9 cellular contexts compared by ENCODE assay signal in the genomic region with DNA sequence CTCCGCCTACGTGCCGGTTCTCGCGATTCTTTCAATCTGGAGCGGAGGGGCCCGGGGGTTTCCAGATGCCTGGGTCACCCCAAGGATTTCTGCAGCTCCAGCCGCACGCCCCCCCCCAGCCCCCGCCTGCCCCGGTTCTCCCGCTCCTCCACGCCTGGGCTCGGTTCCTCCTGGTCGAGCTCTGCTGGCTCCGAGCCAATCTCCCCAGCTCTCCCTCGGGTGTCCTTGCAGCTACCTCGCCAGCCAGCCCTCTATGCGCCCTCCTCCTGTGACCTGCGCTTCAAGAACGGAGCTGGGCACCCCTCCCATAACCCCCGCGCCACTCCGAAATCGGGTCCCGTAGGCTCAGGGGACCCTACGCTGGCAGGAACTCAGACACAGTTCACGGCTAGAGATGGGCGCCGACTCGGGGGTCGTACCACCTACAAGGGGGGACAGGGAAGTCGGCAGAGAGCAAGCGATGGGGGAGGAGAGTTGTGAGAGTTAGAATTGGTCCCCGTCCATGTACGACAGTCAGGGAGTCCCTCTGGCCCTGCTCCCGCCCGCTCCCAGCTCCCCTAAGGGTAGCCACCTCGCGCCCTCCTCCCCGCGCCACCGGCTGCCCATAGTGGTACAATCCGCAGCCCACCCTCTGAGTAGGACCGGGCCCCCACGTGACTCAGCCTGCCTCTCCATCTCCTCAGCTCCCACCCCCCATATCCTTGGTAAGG. TPM values are rescaled to one million over a fixed set of nuclear protein-coding genes. Genes with fewer than 3 reads are reported as not detected.
DNase-seq lines count a peak whose midpoint lies in the region; ATAC-seq, FAIRE-seq and TF ChIP-seq lines count a peak whose summit lies in the region.
"Had no signal": no experiment of that assay in that cellular context is flagged by ENCODE, and none has a peak within 500 bp of the region (broad histone marks: within the 10 kb centered on the region; RNA-seq: fewer than 3 reads in every experiment).

No MANE protein-coding gene starts in this region.

- no peaks in the 10 kb centered on the region for H3K36me3 ChIP-seq in HUES6 (ENCODE audit: control insufficient read depth, insufficient read depth, low read length)
- no peaks in the 10 kb centered on the region for H3K36me3 ChIP-seq in endothelial cell of umbilical vein (ENCODE audit: control insufficient read depth in 2 of 2, extremely low read depth in 1 of 2, insufficient read depth in 2 of 2, low read length in 2 of 2)
- no peaks in the 10 kb centered on the region for H3K36me3 ChIP-seq in aorta (ENCODE audit: control insufficient read depth in 1 of 2, insufficient read depth in 2 of 2, low read length in 1 of 2)

- peak overlapping the region in 1 of 2 donors; percentile 48 for H3K27ac Mint-ChIP-seq in natural killer cell

- H3K27me3 Mint-ChIP-seq in natural killer cell (ENCODE audit: low read depth in 2 of 2), result peaks cover 40 to 48% of the 10 kb centered on the region in 2 donors

- H3K4me3 Mint-ChIP-seq in natural killer cell, result peak overlapping the region; percentile 69

- dilution Hi-C loops in endothelial cell of umbilical vein (cut with MboI; ENCODE audit: extremely low pct_ligation_motif_present, low sequenced_read_pairs), result no loop called here

- H3K79me2 ChIP-seq in endothelial cell of umbilical vein (ENCODE audit: control insufficient read depth, insufficient read depth, low read length), result no peaks in the 10 kb centered on the region

- POLR2A ChIA-PET in endothelial cell of umbilical vein (lab: Charles Lee), result interaction anchor here (1.1 to 1.6 kb wide), 3 partner anchors 39 to 134 kb away, joined by 3 to 6 read pairs (median 5); a partner anchor contains a TSS

- H3K9ac ChIP-seq in HUES6 (ENCODE audit: low read length) (peak overlapping the region; percentile 93), endothelial cell of umbilical vein (replicated peaks; ENCODE audit: extremely low read depth, insufficient read depth, low read length) (no peak overlapping the region)

- H3K9me3 ChIP-seq in HUES6 (ENCODE audit: control insufficient read depth, insufficient read depth, low read depth, low read length) (no peaks in the 10 kb centered on the region), endothelial cell of umbilical vein (replicated peaks; ENCODE audit: control insufficient read depth, insufficient read depth, low read length) (no peaks in the 10 kb centered on the region), aorta (ENCODE audit: control insufficient read depth, low read length) (no peaks in the 10 kb centered on the region)

- ATAC-seq in natural killer cell (no peak), aorta (ENCODE audit: low FRiP score) (no peak), HG03135 (IDR thresholded peaks at IDR 0.05; ENCODE audit: unreplicated experiment) (no peak)

- H4K20me1 ChIP-seq in endothelial cell of umbilical vein (replicated peaks; ENCODE audit: control insufficient read depth, extremely low read depth, insufficient read depth, low read length), result no peaks in the 10 kb centered on the region

- WGBS in aorta, 2 donors, result 2 to 3% methylated on average over 40 to 46 of the region's 46 CpGs

- H3K4me3 ChIP-seq in HUES6 (ENCODE audit: low read depth, low read length) (peak overlapping the region; percentile 95), WI38 (ENCODE audit: low read depth, low read length) (peak overlapping the region; percentile 46), endothelial cell of umbilical vein (replicated peaks in 1 of 3; ENCODE audit: insufficient read depth in 1 of 3, low read depth in 1 of 3, low read length in 3 of 3) (peak overlapping the region; percentile 27 to 30 (median 29)), aorta (ENCODE audit: low read length in 2 of 2) (no peak overlapping the region)

- peaks cover 31% of the 10 kb centered on the region for H3K4me1 ChIP-seq in HUES6 (ENCODE audit: control insufficient read depth, insufficient read depth, low read length)
- peaks cover 33% of the 10 kb centered on the region for H3K4me1 ChIP-seq in endothelial cell of umbilical vein (ENCODE audit: control insufficient read depth, extremely low read depth, insufficient read depth, low read length)
- H3K4me1 ChIP-seq in aorta (ENCODE audit: control insufficient read depth in 1 of 2, insufficient read depth in 2 of 2, low read length in 2 of 2), result no peaks in the 10 kb centered on the region

- H3K4me1 Mint-ChIP-seq in natural killer cell, result peaks cover 29 to 48% of the 10 kb centered on the region in 2 donors

- peak; percentile 24 for FAIRE-seq in endothelial cell of umbilical vein (lab: Jason Lieb, UNC)
- FAIRE-seq: islet of Langerhans had no signal

- H3K27me3 ChIP-seq in HUES6 (ENCODE audit: control insufficient read depth, insufficient read depth, low read length), result peaks cover 47% of the 10 kb centered on the region
- peaks cover 20 to 28% of the 10 kb centered on the region in 2 experiments for H3K27me3 ChIP-seq in endothelial cell of umbilical vein (ENCODE audit: control insufficient read depth in 2 of 2, insufficient read depth in 2 of 2, low read length in 2 of 2)
- H3K27me3 ChIP-seq in aorta (ENCODE audit: control insufficient read depth in 1 of 2, insufficient read depth in 2 of 2, low read length in 1 of 2), result no peaks in the 10 kb centered on the region

- H2AFZ ChIP-seq in endothelial cell of umbilical vein (ENCODE audit: low read depth, low read length), result peak overlapping the region; percentile 65

- TF ChIP-seq POLR2A in endothelial cell of umbilical vein (IDR thresholded peaks at IDR 0.05; ENCODE audit: low read depth, low read length), result no peak

- H3K9me3 Mint-ChIP-seq in natural killer cell, result no peaks in the 10 kb centered on the region

- no peaks in the 10 kb centered on the region for H3K9me1 ChIP-seq in endothelial cell of umbilical vein (replicated peaks; ENCODE audit: control insufficient read depth, extremely low read depth, insufficient read depth, low read length)

- DNase-seq in CD1c-positive myeloid dendritic cell (ENCODE audit: extremely low spot score) (peak; percentile 65), endothelial cell of umbilical vein (ENCODE audit: low read depth, low spot score) (peak; percentile 26), natural killer cell (no peak), aorta (peak; percentile 77 to 87), AML-193 (lab: John Stamatoyannopoulos, UW) (no peak)

- CTCF ChIA-PET in endothelial cell of umbilical vein (lab: Charles Lee), result interaction anchor here (0.8 to 3.0 kb wide), 6 partner anchors 8 to 120 kb away, joined by 3 to 17 read pairs (median 3); a partner anchor contains a TSS

- peak overlapping the region; percentile 63 for H3K4me2 ChIP-seq in endothelial cell of umbilical vein (ENCODE audit: insufficient read depth, low read length)

- BruUV-seq in endothelial cell of umbilical vein (replicated peaks; lab: Mats Ljungman, UMichigan), result no TSS peak

- no peaks in the 10 kb centered on the region for H3K36me3 Mint-ChIP-seq in natural killer cell

- TF ChIP-seq CTCF in WI38 (IDR thresholded peaks at IDR 0.05; ENCODE audit: low read depth, low read length) (no peak), endothelial cell of umbilical vein (IDR thresholded peaks at IDR 0.05; ENCODE audit: extremely low read depth in 1 of 2, insufficient read depth in 1 of 2, low read depth in 1 of 2, low read length in 2 of 2) (no peak), natural killer cell (IDR thresholded peaks at IDR 0.05) (no peak)

- intact Hi-C loops in endothelial cell of umbilical vein (cut with micrococcal nuclease) (no loop called here), natural killer cell (cut with micrococcal nuclease) (no loop called here), aorta (cut with DNase I) (no loop called here)

- H3K27ac ChIP-seq in HUES6 (ENCODE audit: low read depth, low read length) (peak overlapping the region; percentile 90), endothelial cell of umbilical vein (ENCODE audit: insufficient read depth, low read depth, low read length) (no peak overlapping the region), aorta (ENCODE audit: low read depth in 1 of 2, low read length in 2 of 2) (no peak overlapping the region)

RNA-seq across cellular contexts. Expression of a gene that starts 1.0 kb away (rescaled TPM):
- total RNA-seq in endothelial cell of umbilical vein (1.8 TPM in 1 of 2 replicates, not detected in the other), natural killer cell (1 to 10 TPM; 1.2 to 4.2 (median 1.9) TPM), aorta (1 to 10 TPM; 1.2 to 8.0 TPM)
- polyA plus RNA-seq in endothelial cell of umbilical vein (0.70 and 0.92 TPM in 2 replicates), aorta (under 1 TPM in 1 of 2 donors, not detected in 1; 0.54 TPM)
- 0.34 and 0.52 TPM in 2 replicates for polyA plus RNA-seq in endothelial cell of umbilical vein (2011; cell fraction: cytosol; rRNA removed)
- polyA plus RNA-seq in endothelial cell of umbilical vein (2011; cell fraction: nucleus; rRNA removed), result 2.6 and 4.2 TPM in 2 replicates
- 0.63 and 1.2 TPM in 2 replicates for polyA plus RNA-seq in endothelial cell of umbilical vein (2012)
- polyA minus RNA-seq in endothelial cell of umbilical vein, result 0.81 and 1.6 TPM in 2 replicates
- 0.92 TPM for polyA minus RNA-seq in endothelial cell of umbilical vein (2011; cell fraction: cytosol; rRNA and poly(A)+ RNA removed)
- polyA minus RNA-seq in endothelial cell of umbilical vein (2011; cell fraction: nucleus; rRNA and poly(A)+ RNA removed), result 0.87 TPM in 1 of 2 replicates, not detected in the other

RNA-seq across cellular contexts. Expression of a gene that starts 4.6 kb away (rescaled TPM):
- 5.4 and 5.6 TPM in 2 replicates for total RNA-seq in endothelial cell of umbilical vein
- 9.3 and 9.6 TPM in 2 replicates for polyA plus RNA-seq in endothelial cell of umbilical vein
- 9.6 and 9.9 TPM in 2 replicates for polyA plus RNA-seq in endothelial cell of umbilical vein (2011; cell fraction: cytosol; rRNA removed)
- 2.8 and 3.2 TPM in 2 replicates for polyA plus RNA-seq in endothelial cell of umbilical vein (2011; cell fraction: nucleus; rRNA removed)
- polyA plus RNA-seq in endothelial cell of umbilical vein (2012), result 3.7 and 5.6 TPM in 2 replicates
- 7.7 and 8.9 TPM in 2 replicates for polyA minus RNA-seq in endothelial cell of umbilical vein
- not detected for polyA minus RNA-seq in endothelial cell of umbilical vein (2011; cell fraction: cytosol; rRNA and poly(A)+ RNA removed)
- polyA minus RNA-seq in endothelial cell of umbilical vein (2011; cell fraction: nucleus; rRNA and poly(A)+ RNA removed), result 0.82 and 1.9 TPM in 2 replicates
- 10 to 100 TPM in 2 of 3 donors, 1 to 10 TPM in 1; 9.8 to 10.4 (median 10.2) TPM for total RNA-seq in natural killer cell
- total RNA-seq in aorta, result 1 to 10 TPM; 6.2 to 8.8 TPM
- 10 to 100 TPM; 11.6 to 18.3 TPM for polyA plus RNA-seq in aorta

RNA-seq across cellular contexts. Expression of a gene that starts 5.0 kb away (rescaled TPM):
- total RNA-seq in endothelial cell of umbilical vein, result 6.1 and 6.5 TPM in 2 replicates
- polyA plus RNA-seq in endothelial cell of umbilical vein, result 5.8 and 8.4 TPM in 2 replicates
- 2.7 and 4.0 TPM in 2 replicates for polyA plus RNA-seq in endothelial cell of umbilical vein (2011; cell fraction: cytosol; rRNA removed)
- 3.1 and 3.6 TPM in 2 replicates for polyA plus RNA-seq in endothelial cell of umbilical vein (2011; cell fraction: nucleus; rRNA removed)
- 5.9 and 8.0 TPM in 2 replicates for polyA plus RNA-seq in endothelial cell of umbilical vein (2012)
- 2.8 and 3.4 TPM in 2 replicates for polyA minus RNA-seq in endothelial cell of umbilical vein
- polyA minus RNA-seq in endothelial cell of umbilical vein (2011; cell fraction: cytosol; rRNA and poly(A)+ RNA removed), result 2.5 TPM
- polyA minus RNA-seq in endothelial cell of umbilical vein (2011; cell fraction: nucleus; rRNA and poly(A)+ RNA removed), result 1.3 and 1.5 TPM in 2 replicates
- total RNA-seq in natural killer cell, result 1 to 10 TPM; 5.1 to 8.6 (median 7.0) TPM
- total RNA-seq in aorta, result 1 to 10 TPM; 3.6 to 5.1 TPM
- polyA plus RNA-seq in aorta, result 1 to 10 TPM; 1.8 to 2.7 TPM

RNA-seq across cellular contexts. Expression of a gene that starts 11.6 kb away (rescaled TPM):
- total RNA-seq in endothelial cell of umbilical vein, result not detected in 2 replicates
- polyA plus RNA-seq in endothelial cell of umbilical vein, result not detected in 2 replicates
- not detected in 2 replicates for polyA plus RNA-seq in endothelial cell of umbilical vein (2011; cell fraction: cytosol; rRNA removed)
- not detected in 2 replicates for polyA plus RNA-seq in endothelial cell of umbilical vein (2011; cell fraction: nucleus; rRNA removed)
- not detected in 2 replicates for polyA plus RNA-seq in endothelial cell of umbilical vein (2012)
- polyA minus RNA-seq in endothelial cell of umbilical vein, result not detected in 2 replicates
- not detected for polyA minus RNA-seq in endothelial cell of umbilical vein (2011; cell fraction: cytosol; rRNA and poly(A)+ RNA removed)
- polyA minus RNA-seq in endothelial cell of umbilical vein (2011; cell fraction: nucleus; rRNA and poly(A)+ RNA removed), result not detected in 2 replicates
- not detected for total RNA-seq in natural killer cell
- not detected for total RNA-seq in aorta
- not detected for polyA plus RNA-seq in aorta

RNA-seq across cellular contexts. Expression of a gene that starts 14.9 kb away (rescaled TPM):
- total RNA-seq in endothelial cell of umbilical vein (not detected in 2 replicates), natural killer cell (not detected), aorta (not detected)
- polyA plus RNA-seq in endothelial cell of umbilical vein (not detected in 2 replicates), aorta (not detected)
- not detected in 2 replicates for polyA plus RNA-seq in endothelial cell of umbilical vein (2011; cell fraction: cytosol; rRNA removed)
- not detected in 2 replicates for polyA plus RNA-seq in endothelial cell of umbilical vein (2011; cell fraction: nucleus; rRNA removed)
- polyA plus RNA-seq in endothelial cell of umbilical vein (2012), result not detected in 2 replicates
- not detected in 2 replicates for polyA minus RNA-seq in endothelial cell of umbilical vein
- not detected for polyA minus RNA-seq in endothelial cell of umbilical vein (2011; cell fraction: cytosol; rRNA and poly(A)+ RNA removed)
- not detected in 2 replicates for polyA minus RNA-seq in endothelial cell of umbilical vein (2011; cell fraction: nucleus; rRNA and poly(A)+ RNA removed)

Comparison
In these comparisons a context has a peak if more than half of its experiments do, and no peak if none do; other contexts are left out.
1. DNase-seq: peak in CD1c-positive myeloid dendritic cell (single experiment), endothelial cell of umbilical vein (single experiment) and aorta (2 of 2); none in natural killer cell (single experiment) and AML-193 (0 of 2).
2. H3K4me3 ChIP-seq: peak in HUES6 (single experiment), WI38 (single experiment) and endothelial cell of umbilical vein (3 of 3); none in aorta (0 of 2).